In genomic region chr19:10118960-10119359, GRCh38 we compare ENCODE assay signal across 8 cellular contexts. TPM values are rescaled to one million over a fixed set of nuclear protein-coding genes. Genes with fewer than 3 reads are reported as not detected.
DNase-seq lines count a peak whose midpoint lies in the region; ATAC-seq and TF ChIP-seq lines count a peak whose summit lies in the region.

No MANE protein-coding gene starts in this region.

- TF ChIP-seq CTCF in astrocyte of the spinal cord (IDR thresholded peaks at IDR 0.05; ENCODE audit: low read depth, low read length), result no peak

- no CpG with 5 or more reads among the region's 12 CpGs for WGBS in mesendoderm (ENCODE audit: extremely low coverage, insufficient coverage, low lambda C conversion rate)

- H2BK15ac ChIP-seq in mesendoderm (replicated peaks; ENCODE audit: low read depth), result no peak overlapping the region

- no peak overlapping the region for H2BK120ac ChIP-seq in mesendoderm (ENCODE audit: low read depth, low read length)

- no peak overlapping the region for H3K18ac ChIP-seq in mesendoderm (ENCODE audit: low read length)

- peak; percentile 21 for DNase-seq in stimulated activated CD4-positive, alpha-beta T cell treated with anti-CD3 and anti-CD28 coated beads, Interleukin-1b, Interleukin-23, amount 100 ng/mL, for 48 hours
- DNase-seq in stimulated activated CD4-positive, alpha-beta T cell treated with anti-CD3 and anti-CD28 coated beads, Interleukin-4, amount 100 ng/mL, for 24 hours, result no peak
- DNase-seq in astrocyte of the spinal cord (ENCODE audit: low read depth, low spot score) (no peak), mesendoderm (peak; percentile 45), NCI-H82 (lab: John Stamatoyannopoulos, UW) (no peak), globus pallidus (ENCODE audit: low spot score) (no peak)

- H2AK5ac ChIP-seq in mesendoderm (ENCODE audit: low read length), result peak overlapping the region; percentile 48

- H3K79me2 ChIP-seq in mesendoderm (ENCODE audit: control insufficient read depth, insufficient read depth, low read length), result peaks cover 11% of the 10 kb centered on the region

- in situ Hi-C loops in astrocyte of the spinal cord (cut with HindIII; ENCODE audit: low sequenced_read_pairs), result no loop called here

- H3K4ac ChIP-seq in mesendoderm (ENCODE audit: low read depth, low read length), result no peak overlapping the region

- H3K4me1 ChIP-seq in mesendoderm (ENCODE audit: control insufficient read depth, low read depth, low read length), result peaks cover 1% of the 10 kb centered on the region

- H3K23ac ChIP-seq in mesendoderm (ENCODE audit: low read length), result no peak overlapping the region

- peak overlapping the region; percentile 93 for H3K9ac ChIP-seq in mesendoderm (ENCODE audit: low read length)

- peak overlapping the region; percentile 82 for H3K4me2 ChIP-seq in mesendoderm (ENCODE audit: low read length)

- ATAC-seq in HG03442 (IDR thresholded peaks at IDR 0.05; ENCODE audit: unreplicated experiment) (no peak), GM21526 (IDR thresholded peaks at IDR 0.05; ENCODE audit: low FRiP score, unreplicated experiment) (no peak)

- H3K27ac ChIP-seq in mesendoderm (ENCODE audit: low read depth, low read length), result no peak overlapping the region

- H3K27me3 ChIP-seq in mesendoderm (ENCODE audit: insufficient read depth, low read length, poor library complexity), result no peaks in the 10 kb centered on the region

- H4K8ac ChIP-seq in mesendoderm (ENCODE audit: low read depth, low read length), result no peak overlapping the region

- H4K5ac ChIP-seq in mesendoderm (ENCODE audit: low read length), result no peak overlapping the region

- H2BK5ac ChIP-seq in mesendoderm (ENCODE audit: low read length), result no peak overlapping the region

- H3K36me3 ChIP-seq in mesendoderm (ENCODE audit: control insufficient read depth, insufficient read depth, low read length), result peaks cover 10% of the 10 kb centered on the region

- peak overlapping the region; percentile 98 for H3K56ac ChIP-seq in mesendoderm (ENCODE audit: low read length)

- peaks cover 11% of the 10 kb centered on the region for H3K79me1 ChIP-seq in mesendoderm (ENCODE audit: low read length)

- H3K4me3 ChIP-seq in astrocyte of the spinal cord (ENCODE audit: low read depth, low read length), result peak overlapping the region; percentile 90
- peak overlapping the region; percentile 87 for H3K4me3 ChIP-seq in mesendoderm (ENCODE audit: low read length)

RNA-seq across cellular contexts. Expression of gene EIF3G, which starts 0.7 kb away (rescaled TPM):
- polyA plus RNA-seq in mesendoderm (2013, experiment 1 of 2), result 193 TPM
- polyA plus RNA-seq in mesendoderm (2013, experiment 2 of 2), result 197 TPM

RNA-seq across cellular contexts. Expression of gene P2RY11, which starts 7.5 kb away (rescaled TPM):
- 11.5 TPM for polyA plus RNA-seq in mesendoderm (2013, experiment 1 of 2)
- polyA plus RNA-seq in mesendoderm (2013, experiment 2 of 2), result 11.9 TPM

RNA-seq across cellular contexts. Expression of gene PPAN, which starts 12.8 kb away (rescaled TPM):
- 59.7 TPM for polyA plus RNA-seq in mesendoderm (2013, experiment 1 of 2)
- polyA plus RNA-seq in mesendoderm (2013, experiment 2 of 2), result 60.8 TPM

RNA-seq across cellular contexts. Expression of gene ANGPTL6, which starts 16.5 kb away (rescaled TPM):
- 0.03 TPM for polyA plus RNA-seq in mesendoderm (2013, experiment 1 of 2)
- polyA plus RNA-seq in mesendoderm (2013, experiment 2 of 2), result 0.07 TPM

RNA-seq across cellular contexts. Expression of gene SHFL, which starts 32.8 kb away (rescaled TPM):
- polyA plus RNA-seq in mesendoderm (2013, experiment 1 of 2), result 4.3 TPM
- 4.2 TPM for polyA plus RNA-seq in mesendoderm (2013, experiment 2 of 2)

Comparison
In these comparisons a context has a peak if more than half of its experiments do, and no peak if none do; other contexts are left out.
1. DNase-seq: peak in stimulated activated CD4-positive, alpha-beta T cell treated with anti-CD3 and anti-CD28 coated beads, Interleukin-1b, Interleukin-23, amount 100 ng/mL, for 48 hours (single experiment) and mesendoderm (single experiment); none in stimulated activated CD4-positive, alpha-beta T cell treated with anti-CD3 and anti-CD28 coated beads, Interleukin-4, amount 100 ng/mL, for 24 hours (single experiment), astrocyte of the spinal cord (single experiment), NCI-H82 (single experiment) and globus pallidus (single experiment).